9 cellular contexts compared by ENCODE assay signal in genomic region chr12:132597333-132598283, GRCh38. TPM values are rescaled to one million over a fixed set of nuclear protein-coding genes. Genes with fewer than 3 reads are reported as not detected.
DNase-seq lines count a peak whose midpoint lies in the region; ATAC-seq and TF ChIP-seq lines count a peak whose summit lies in the region.
"Had no signal": no experiment of that assay in that cellular context is flagged by ENCODE, and none has a peak within 500 bp of the region (broad histone marks: within the 10 kb centered on the region; RNA-seq: fewer than 3 reads in every experiment).

No MANE protein-coding gene starts in this region.

- no peaks in the 10 kb centered on the region for H3K9me3 Mint-ChIP-seq in activated naive CD4-positive, alpha-beta T cell treated with anti-CD3 and anti-CD28 coated beads, Interleukin-2, amount 10 ng/mL, durations not matched to agents 7 days and 5 days

- peaks cover 31% of the 10 kb centered on the region for H3K4me1 Mint-ChIP-seq in activated naive CD4-positive, alpha-beta T cell treated with anti-CD3 and anti-CD28 coated beads, Interleukin-2, amount 10 ng/mL, durations not matched to agents 7 days and 5 days

- no peaks in the 10 kb centered on the region for H3K79me2 ChIP-seq in DND-41 (ENCODE audit: insufficient read depth, low read length)

- peak overlapping the region; percentile 24 to 63; a peak in 3 of 4 replicates for H3K4me3 ChIP-seq in DND-41 (ENCODE audit: low read depth in 1 of 2, low read length in 2 of 2)
- peak overlapping the region; percentile 26 for H3K4me3 ChIP-seq in kidney epithelial cell (ENCODE audit: low read depth, low read length)
- H3K4me3 ChIP-seq in tibial artery = peak overlapping the region; percentile 43 to 51

- TF ChIP-seq CTCF in DND-41 (IDR thresholded peaks at IDR 0.05; ENCODE audit: borderline replicate concordance, extremely low read depth, low read length, poor library complexity, severe bottlenecking) = no peak
- TF ChIP-seq CTCF in kidney epithelial cell (IDR thresholded peaks at IDR 0.05; ENCODE audit: insufficient read depth, low read length, poor library complexity, severe bottlenecking) = no peak
- no peak for TF ChIP-seq CTCF in tibial artery (IDR thresholded peaks at IDR 0.05)

- CTCF ChIA-PET in activated naive CD4-positive, alpha-beta T cell treated with anti-CD3 and anti-CD28 coated beads, Interleukin-2, amount 10 ng/mL, durations not matched to agents 7 days and 5 days (lab: Charles Lee) = no interaction called here

- H3K36me3 ChIP-seq in DND-41 (ENCODE audit: insufficient read depth, low read length) (no peaks in the 10 kb centered on the region), kidney epithelial cell (ENCODE audit: control insufficient read depth, insufficient read depth, low read length) (no peaks in the 10 kb centered on the region), tibial artery (no peaks in the 10 kb centered on the region)

- DNase-seq in DND-41 (peak; percentile 63), NCI-H1092 treated with DMSO at 0.1 percent for 48 hours (lab: John Stamatoyannopoulos, UW) (peak; percentile 51), kidney epithelial cell (ENCODE audit: low read depth) (no peak), tibial artery (no peak), posterior vena cava (ENCODE audit: low spot score) (no peak), dedifferentiated amniotic fluid mesenchymal stem cell (ENCODE audit: extremely low spot score) (no peak)
- no peak for DNase-seq in activated naive CD4-positive, alpha-beta T cell treated with anti-CD3 and anti-CD28 coated beads, Interleukin-2, amount 10 ng/mL, durations not matched to agents 7 days and 5 days

- H3K36me3 Mint-ChIP-seq in activated naive CD4-positive, alpha-beta T cell treated with anti-CD3 and anti-CD28 coated beads, Interleukin-2, amount 10 ng/mL, durations not matched to agents 7 days and 5 days = no peaks in the 10 kb centered on the region

- H3K27ac ChIP-seq in DND-41 (ENCODE audit: low read length) (peak overlapping the region; percentile 10), tibial artery (no peak overlapping the region)

- H3K4me3 Mint-ChIP-seq in activated naive CD4-positive, alpha-beta T cell treated with anti-CD3 and anti-CD28 coated beads, Interleukin-2, amount 10 ng/mL, durations not matched to agents 7 days and 5 days = peak overlapping the region; percentile 75

- peak; percentile 67 for ATAC-seq in DND-41 (ENCODE audit: insufficient read depth, low read depth)
- ATAC-seq in GM18517 (IDR thresholded peaks at IDR 0.05; ENCODE audit: unreplicated experiment) = no peak

- intact Hi-C loops in tibial artery (cut with DNase I; ENCODE audit: low total_unique reads) (no loop called here), posterior vena cava (cut with DNase I) (no loop called here)

- peaks cover 25% of the 10 kb centered on the region for H3K4me1 ChIP-seq in DND-41 (ENCODE audit: insufficient read depth, low read length)
- H3K4me1 ChIP-seq in tibial artery = peaks cover 0 to 29% (median 18%) of the 10 kb centered on the region in 4 donors

- peaks cover 5% of the 10 kb centered on the region; the same call in 1 of the 2 replicates for H4K20me1 ChIP-seq in DND-41 (ENCODE audit: insufficient read depth, low read length)

- H3K9me3 ChIP-seq in DND-41 (ENCODE audit: insufficient read depth, low read length, severe bottlenecking) (no peaks in the 10 kb centered on the region), tibial artery (no peaks in the 10 kb centered on the region)

- peaks cover 69% of the 10 kb centered on the region for H3K27me3 Mint-ChIP-seq in activated naive CD4-positive, alpha-beta T cell treated with anti-CD3 and anti-CD28 coated beads, Interleukin-2, amount 10 ng/mL, durations not matched to agents 7 days and 5 days

- H3K9ac ChIP-seq in DND-41 (ENCODE audit: low read depth, low read length) = peak overlapping the region; percentile 46

- peak overlapping the region; percentile 60 for H2AFZ ChIP-seq in DND-41 (ENCODE audit: low read depth, low read length)

- H3K4me2 ChIP-seq in DND-41 (ENCODE audit: insufficient read depth, low read length) = peak overlapping the region; percentile 89

- H3K27me3 ChIP-seq in DND-41 (ENCODE audit: insufficient read depth, low read length, poor library complexity) (peaks cover 10% of the 10 kb centered on the region), kidney epithelial cell (ENCODE audit: control insufficient read depth, insufficient read depth, low read length) (peaks cover 20% of the 10 kb centered on the region), tibial artery (peaks cover 0 to 32% of the 10 kb centered on the region in 2 donors)

- no peak overlapping the region for H3K27ac Mint-ChIP-seq in activated naive CD4-positive, alpha-beta T cell treated with anti-CD3 and anti-CD28 coated beads, Interleukin-2, amount 10 ng/mL, durations not matched to agents 7 days and 5 days

RNA-seq across cellular contexts. Expression of gene LRCOL1, which starts 12.8 kb away (rescaled TPM):
- total RNA-seq in kidney epithelial cell (not detected in 2 replicates), posterior vena cava (under 1 TPM; 0.62 to 0.65 TPM)

RNA-seq across cellular contexts. Expression of gene P2RX2, which starts 21.0 kb away (rescaled TPM):
- total RNA-seq in kidney epithelial cell (not detected in 2 replicates), posterior vena cava (not detected)
- total RNA-seq: renal cortical epithelial cell had no signal

Comparison
In these comparisons a context has a peak if more than half of its experiments do, and no peak if none do; other contexts are left out.
1. DNase-seq: peak in DND-41 (single experiment) and NCI-H1092 treated with DMSO at 0.1 percent for 48 hours (single experiment); none in activated naive CD4-positive, alpha-beta T cell treated with anti-CD3 and anti-CD28 coated beads, Interleukin-2, amount 10 ng/mL, durations not matched to agents 7 days and 5 days (single experiment), kidney epithelial cell (single experiment), tibial artery (0 of 2), posterior vena cava (single experiment) and dedifferentiated amniotic fluid mesenchymal stem cell (single experiment).
2. Peak in every context shown above with its lines, with median percentiles within 50 percentile points of each other: H3K4me3 ChIP-seq.